Comparison of ENCODE assay signal across 8 cellular contexts in genomic region chr21:24895885-24896734, GRCh38.
DNase-seq lines count a peak whose midpoint lies in the region; ATAC-seq and TF ChIP-seq lines count a peak whose summit lies in the region.

No MANE protein-coding gene starts in this region.

- H3K9me3 Mint-ChIP-seq in CD4-positive, alpha-beta memory T cell = peaks cover 0 to 4% (median under 1%) of the 10 kb centered on the region in 8 donors

- no peaks in the 10 kb centered on the region for H3K4me1 Mint-ChIP-seq in CD4-positive, alpha-beta memory T cell

- H3K9me3 ChIP-seq in CD4-positive, alpha-beta memory T cell (ENCODE audit: control insufficient read depth in 1 of 2, low read length in 2 of 2) = no peaks in the 10 kb centered on the region

- H3K27ac ChIP-seq in CD4-positive, alpha-beta memory T cell (ENCODE audit: low read depth, low read length) = no peak overlapping the region

- H3K4me1 ChIP-seq in CD4-positive, alpha-beta memory T cell (ENCODE audit: insufficient read depth, low read length) = no peaks in the 10 kb centered on the region

- no peaks in the 10 kb centered on the region for H3K27me3 ChIP-seq in CD4-positive, alpha-beta memory T cell (ENCODE audit: insufficient read depth, low read length)

- no peaks in the 10 kb centered on the region for H3K36me3 Mint-ChIP-seq in CD4-positive, alpha-beta memory T cell

- intact Hi-C loops in CD4-positive, alpha-beta memory T cell (cut with micrococcal nuclease) = no loop called here

- no peak overlapping the region for H3K4me3 Mint-ChIP-seq in CD4-positive, alpha-beta memory T cell

- POLR2A ChIA-PET in AG04449 (lab: Yijun Ruan, JAX) = no interaction called here
- POLR2A ChIA-PET in CD4-positive, alpha-beta memory T cell (lab: Charles Lee; ENCODE audit: partially characterized antibody) = no interaction called here

- no peak overlapping the region for H3K4me3 ChIP-seq in AG04449 (ENCODE audit: low read depth, low read length)
- no peak overlapping the region for H3K4me3 ChIP-seq in CD4-positive, alpha-beta memory T cell (ENCODE audit: low read length in 2 of 2)

- ATAC-seq in GM19025 (IDR thresholded peaks at IDR 0.05; ENCODE audit: low read depth, unreplicated experiment) = peak; percentile 45
- ATAC-seq in HG03139 (IDR thresholded peaks at IDR 0.05; ENCODE audit: unreplicated experiment) = peak; percentile 56

- H3K36me3 ChIP-seq in CD4-positive, alpha-beta memory T cell (ENCODE audit: insufficient read depth, low read length) = no peaks in the 10 kb centered on the region

- no peak overlapping the region for H3K27ac Mint-ChIP-seq in CD4-positive, alpha-beta memory T cell

- no peaks in the 10 kb centered on the region for H3K27me3 Mint-ChIP-seq in CD4-positive, alpha-beta memory T cell

- no peak for DNase-seq in AG04449 (ENCODE audit: low read depth, low spot score)
- DNase-seq in NOMO-1 treated with dmso at 0.1 percent for 144 hours (lab: John Stamatoyannopoulos, UW; ENCODE audit: unreplicated experiment) = peak; percentile 1
- DNase-seq in glomerular visceral epithelial cell (ENCODE audit: extremely low spot score) = peak; percentile 21
- no peak for DNase-seq in GM19240 (ENCODE audit: insufficient read length, low spot score)
- no peak for DNase-seq in iPS-NIHi7 (ENCODE audit: extremely low spot score)
- no peak for DNase-seq in CD4-positive, alpha-beta memory T cell

- TF ChIP-seq CTCF in AG04449 (IDR thresholded peaks at IDR 0.05; ENCODE audit: insufficient read depth, low read length, missing control alignments) = peak; percentile 51

- CTCF ChIA-PET in AG04449 (lab: Yijun Ruan, JAX) = interaction anchor here (0.8 to 6.5 kb wide), 16 partner anchors 8 to 494 kb away, joined by 3 to 66 read pairs (median 4); no protein-coding TSS in a partner anchor
- CTCF ChIA-PET in CD4-positive, alpha-beta memory T cell (lab: Charles Lee; ENCODE audit: partially characterized antibody) = no interaction called here

Comparison
In these comparisons a context has a peak if more than half of its experiments do, and no peak if none do; other contexts are left out.
1. DNase-seq: peak in NOMO-1 treated with dmso at 0.1 percent for 144 hours (single experiment) and glomerular visceral epithelial cell (single experiment); none in AG04449 (single experiment), GM19240 (single experiment), iPS-NIHi7 (single experiment) and CD4-positive, alpha-beta memory T cell (0 of 5).